In the genomic region with DNA sequence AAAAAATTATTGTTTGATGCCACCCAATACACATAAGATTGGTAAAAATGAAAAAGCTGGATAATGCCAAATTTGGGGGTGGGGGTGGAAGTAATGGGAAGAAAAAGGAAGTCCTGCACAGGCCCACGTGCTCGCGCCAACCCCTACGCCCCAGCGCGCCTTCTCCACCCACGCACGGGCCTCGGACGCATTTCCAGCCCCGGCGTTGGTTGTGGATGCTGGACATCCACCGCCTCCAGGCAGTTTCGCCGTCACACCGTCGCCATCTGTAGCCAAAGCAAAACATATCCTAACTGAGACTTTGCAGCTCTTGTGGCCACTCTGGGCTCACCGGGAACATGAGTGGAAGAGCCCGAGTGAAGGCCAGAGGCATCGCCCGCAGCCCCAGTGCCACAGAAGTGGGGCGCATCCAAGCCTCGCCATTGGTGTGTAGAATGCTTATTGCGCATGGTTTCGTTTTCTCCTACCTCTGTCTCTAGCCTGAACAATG, we compare ENCODE assay signal across 1 cellular context.
TF ChIP-seq lines count a peak whose summit lies in the region.

PIWIL4 (plus strand) TSS at position 188 of the 490 bp plus-strand sequence; CDS start at position 339, 151 bp downstream.

TF ChIP-seq in K562, 482 proteins besides CTCF, POLR2A, EP300 and RAD21 (continued from another document and continues in another):
- TF ChIP-seq, protein P1, sequence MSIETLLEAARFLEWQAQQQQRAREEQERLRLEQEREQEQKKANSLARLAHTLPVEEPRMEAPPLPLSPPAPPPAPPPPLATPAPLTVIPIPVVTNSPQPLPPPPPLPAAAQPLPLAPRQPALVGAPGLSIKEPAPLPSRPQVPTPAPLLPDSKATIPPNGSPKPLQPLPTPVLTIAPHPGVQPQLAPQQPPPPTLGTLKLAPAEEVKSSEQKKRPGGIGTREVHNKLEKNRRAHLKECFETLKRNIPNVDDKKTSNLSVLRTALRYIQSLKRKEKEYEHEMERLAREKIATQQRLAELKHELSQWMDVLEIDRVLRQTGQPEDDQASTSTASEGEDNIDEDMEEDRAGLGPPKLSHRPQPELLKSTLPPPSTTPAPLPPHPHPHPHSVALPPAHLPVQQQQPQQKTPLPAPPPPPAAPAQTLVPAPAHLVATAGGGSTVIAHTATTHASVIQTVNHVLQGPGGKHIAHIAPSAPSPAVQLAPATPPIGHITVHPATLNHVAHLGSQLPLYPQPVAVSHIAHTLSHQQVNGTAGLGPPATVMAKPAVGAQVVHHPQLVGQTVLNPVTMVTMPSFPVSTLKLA (conservative IDR thresholded peaks at IDR 0.05), result peak; percentile 65 to 84
- no peak for TF ChIP-seq ZNF146 (CRISPR knock-in tag; IDR thresholded peaks at IDR 0.05; ENCODE audit: unreplicated experiment)
- TF ChIP-seq, protein P2, sequence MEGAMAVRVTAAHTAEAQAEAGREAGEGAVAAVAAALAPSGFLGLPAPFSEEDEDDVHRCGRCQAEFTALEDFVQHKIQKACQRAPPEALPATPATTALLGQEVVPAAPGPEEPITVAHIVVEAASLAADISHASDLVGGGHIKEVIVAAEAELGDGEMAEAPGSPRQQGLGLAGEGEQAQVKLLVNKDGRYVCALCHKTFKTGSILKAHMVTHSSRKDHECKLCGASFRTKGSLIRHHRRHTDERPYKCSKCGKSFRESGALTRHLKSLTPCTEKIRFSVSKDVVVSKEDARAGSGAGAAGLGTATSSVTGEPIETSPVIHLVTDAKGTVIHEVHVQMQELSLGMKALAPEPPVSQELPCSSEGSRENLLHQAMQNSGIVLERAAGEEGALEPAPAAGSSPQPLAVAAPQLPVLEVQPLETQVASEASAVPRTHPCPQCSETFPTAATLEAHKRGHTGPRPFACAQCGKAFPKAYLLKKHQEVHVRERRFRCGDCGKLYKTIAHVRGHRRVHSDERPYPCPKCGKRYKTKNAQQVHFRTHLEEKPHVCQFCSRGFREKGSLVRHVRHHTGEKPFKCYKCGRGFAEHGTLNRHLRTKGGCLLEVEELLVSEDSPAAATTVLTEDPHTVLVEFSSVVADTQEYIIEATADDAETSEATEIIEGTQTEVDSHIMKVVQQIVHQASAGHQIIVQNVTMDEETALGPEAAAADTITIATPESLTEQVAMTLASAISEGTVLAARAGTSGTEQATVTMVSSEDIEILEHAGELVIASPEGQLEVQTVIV (CRISPR knock-in tag; IDR thresholded peaks at IDR 0.05; ENCODE audit: borderline replicate concordance), result no peak
- no peak for TF ChIP-seq ZNF143 (CRISPR knock-in tag; IDR thresholded peaks at IDR 0.05)
- no peak for TF ChIP-seq CBX8 (IDR thresholded peaks at IDR 0.05; ENCODE audit: borderline replicate concordance, extremely low read depth, low read depth, low read length, poor library complexity, severe bottlenecking)
- no peak for TF ChIP-seq ASH1L (IDR thresholded peaks at IDR 0.05; ENCODE audit: borderline replicate concordance, low read depth, partially characterized antibody)
- no peak for TF ChIP-seq ZFPM2 (CRISPR knock-in tag; IDR thresholded peaks at IDR 0.05)
- TF ChIP-seq SMARCE1 (IDR thresholded peaks at IDR 0.05), result peak; percentile 21; the same call in 1 of the 2 replicates
- peak; percentile 59; the same call in 1 of the 2 replicates for TF ChIP-seq ZNF41 (CRISPR knock-in tag; conservative IDR thresholded peaks at IDR 0.05)
- no peak for TF ChIP-seq ZNF696 (CRISPR knock-in tag; conservative IDR thresholded peaks at IDR 0.05)
- TF ChIP-seq MEIS2 (IDR thresholded peaks at IDR 0.05; ENCODE audit: partially characterized antibody), result no peak
- TF ChIP-seq CEBPB (tag; IDR thresholded peaks at IDR 0.05), result no peak
- TF ChIP-seq CBFB (CRISPR knock-in tag; IDR thresholded peaks at IDR 0.05), result no peak
- TF ChIP-seq PRPF4 (IDR thresholded peaks at IDR 0.05; ENCODE audit: insufficient read depth, low read depth, low read length, poor library complexity, severe bottlenecking), result no peak
- peak; percentile 64; the same call in 1 of the 2 replicates for TF ChIP-seq ERF (CRISPR knock-in tag; IDR thresholded peaks at IDR 0.05)
- no peak for TF ChIP-seq MCM7 (IDR thresholded peaks at IDR 0.05)
- TF ChIP-seq MGA (IDR thresholded peaks at IDR 0.05), result peak; percentile 91
- TF ChIP-seq, protein P3, sequence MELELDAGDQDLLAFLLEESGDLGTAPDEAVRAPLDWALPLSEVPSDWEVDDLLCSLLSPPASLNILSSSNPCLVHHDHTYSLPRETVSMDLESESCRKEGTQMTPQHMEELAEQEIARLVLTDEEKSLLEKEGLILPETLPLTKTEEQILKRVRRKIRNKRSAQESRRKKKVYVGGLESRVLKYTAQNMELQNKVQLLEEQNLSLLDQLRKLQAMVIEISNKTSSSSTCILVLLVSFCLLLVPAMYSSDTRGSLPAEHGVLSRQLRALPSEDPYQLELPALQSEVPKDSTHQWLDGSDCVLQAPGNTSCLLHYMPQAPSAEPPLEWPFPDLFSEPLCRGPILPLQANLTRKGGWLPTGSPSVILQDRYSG (tag; conservative IDR thresholded peaks at IDR 0.05; ENCODE audit: low read depth), result peak; percentile 55; the same call in 1 of the 2 replicates
- TF ChIP-seq ATF1 (CRISPR knock-in tag; IDR thresholded peaks at IDR 0.05), result no peak
- TF ChIP-seq ATF1 (tag; IDR thresholded peaks at IDR 0.05), result peak; percentile 54
- TF ChIP-seq E2F8 (IDR thresholded peaks at IDR 0.05; ENCODE audit: low read depth, partially characterized antibody), result no peak
- TF ChIP-seq ZNF217 (CRISPR knock-in tag; IDR thresholded peaks at IDR 0.05), result no peak
- peak; percentile 51; the same call in 1 of the 2 replicates for TF ChIP-seq ZBTB17 (CRISPR knock-in tag; IDR thresholded peaks at IDR 0.05)
- TF ChIP-seq ZKSCAN8 (CRISPR knock-in tag; IDR thresholded peaks at IDR 0.05), result no peak
- TF ChIP-seq GABPA (tag; conservative IDR thresholded peaks at IDR 0.05; ENCODE audit: low read depth), result 0 out of 2 replicates have a peak, but pooled peaks have one; percentile 5
- TF ChIP-seq CHD4 (IDR thresholded peaks at IDR 0.05; ENCODE audit: insufficient read depth, insufficient replicate concordance, low read depth, low read length, poor library complexity, severe bottlenecking), result peak; percentile 12
- TF ChIP-seq HMBOX1 (IDR thresholded peaks at IDR 0.05), result no peak
- TF ChIP-seq NR4A1 (CRISPR knock-in tag; IDR thresholded peaks at IDR 0.05), result no peak
- TF ChIP-seq NR4A1 (tag; IDR thresholded peaks at IDR 0.05), result peak; percentile 68; the same call in 1 of the 2 replicates
- TF ChIP-seq FOSL1 (tag; conservative IDR thresholded peaks at IDR 0.05), result peak; percentile 48
- no peak for TF ChIP-seq ZNF778 (CRISPR knock-in tag; IDR thresholded peaks at IDR 0.05)
- TF ChIP-seq BRD9 (IDR thresholded peaks at IDR 0.05; ENCODE audit: low read depth, partially characterized antibody), result no peak
- TF ChIP-seq HMGXB4 (CRISPR knock-in tag; IDR thresholded peaks at IDR 0.05), result no peak
- 0 out of 2 replicates have a peak, but pooled peaks have one; percentile 34 for TF ChIP-seq NFRKB (IDR thresholded peaks at IDR 0.05; ENCODE audit: low read depth)
- no peak for TF ChIP-seq ZNF23 (CRISPR knock-in tag; IDR thresholded peaks at IDR 0.05)
- TF ChIP-seq ZNF695 (CRISPR knock-in tag; IDR thresholded peaks at IDR 0.05), result no peak
